Comparison of ENCODE assay signal across 17 cellular contexts in genomic region chr14:89603938-89604480, GRCh38.
DNase-seq lines count a peak whose midpoint lies in the region; ATAC-seq and TF ChIP-seq lines count a peak whose summit lies in the region.
"Had no signal": no experiment of that assay in that cellular context is flagged by ENCODE, and none has a peak within 500 bp of the region (broad histone marks: within the 10 kb centered on the region; RNA-seq: fewer than 3 reads in every experiment).

No MANE protein-coding gene starts in this region.

- H3K9me3 Mint-ChIP-seq in CD4-positive, alpha-beta T cell = peaks cover 5% of the 10 kb centered on the region
- peaks cover 11 to 18% (median 12%) of the 10 kb centered on the region in 5 donors for H3K9me3 Mint-ChIP-seq in CD8-positive, alpha-beta memory T cell
- peaks cover 2% of the 10 kb centered on the region for H3K9me3 Mint-ChIP-seq in central memory CD8-positive, alpha-beta T cell
- H3K9me3 Mint-ChIP-seq in neural crest cell = peaks cover 16% of the 10 kb centered on the region

- H3K4me1 Mint-ChIP-seq in CD4-positive, alpha-beta T cell (ENCODE audit: low read depth) = peaks cover 61% of the 10 kb centered on the region
- peaks cover 61 to 86% (median 72%) of the 10 kb centered on the region in 3 donors for H3K4me1 Mint-ChIP-seq in CD8-positive, alpha-beta memory T cell
- H3K4me1 Mint-ChIP-seq in central memory CD8-positive, alpha-beta T cell = peaks cover 44% of the 10 kb centered on the region
- H3K4me1 Mint-ChIP-seq in neural crest cell = no peaks in the 10 kb centered on the region

- DNase-seq in CD4-positive, alpha-beta T cell = no peak
- no peak for DNase-seq in CD8-positive, alpha-beta memory T cell
- no peak for DNase-seq in central memory CD8-positive, alpha-beta T cell (ENCODE audit: low spot score in 2 of 2)
- DNase-seq in neural crest cell (ENCODE audit: low read depth, low spot score) (no peak), NCI-H187 (lab: John Stamatoyannopoulos, UW) (no peak), tibial nerve (ENCODE audit: low spot score in 2 of 2) (no peak)
- DNase-seq: activated gamma-delta T cell; AML-193; body of pancreas; HCEC 1CT; IMR-90; left ventricle myocardium superior; NCI-H1694; posterior cingulate gyrus; stimulated activated CD4-positive, alpha-beta T cell treated with anti-CD3 and anti-CD28 coated beads, Interleukin-2, amount 100 ng/mL, for 24 hours had no signal

- intact Hi-C loops in CD4-positive, alpha-beta T cell (cut with DNase I, micrococcal nuclease) = loop anchor here in 1 of 2 experiments (2.0 kb wide), 1 partner anchor 17 kb away; no protein-coding TSS in a partner anchor

- peaks cover 2% of the 10 kb centered on the region for H3K36me3 ChIP-seq in CD8-positive, alpha-beta memory T cell (ENCODE audit: insufficient read depth, low read length)
- no peaks in the 10 kb centered on the region for H3K36me3 ChIP-seq in tibial nerve
- H3K36me3 ChIP-seq: gastroesophageal sphincter had no signal

- no peaks in the 10 kb centered on the region for H3K27me3 Mint-ChIP-seq in CD4-positive, alpha-beta T cell
- H3K27me3 Mint-ChIP-seq in CD8-positive, alpha-beta memory T cell = no peaks in the 10 kb centered on the region
- no peaks in the 10 kb centered on the region for H3K27me3 Mint-ChIP-seq in central memory CD8-positive, alpha-beta T cell
- H3K27me3 Mint-ChIP-seq in neural crest cell (ENCODE audit: low read depth) = no peaks in the 10 kb centered on the region

- no peak for TF ChIP-seq CTCF in CD4-positive, alpha-beta T cell (IDR thresholded peaks at IDR 0.05)
- TF ChIP-seq CTCF in neural crest cell (conservative IDR thresholded peaks at IDR 0.05) = no peak
- TF ChIP-seq CTCF in tibial nerve (IDR thresholded peaks at IDR 0.05) = no peak

- no peak for TF ChIP-seq POLR2A in tibial nerve (IDR thresholded peaks at IDR 0.05)

- H3K27ac ChIP-seq in CD4-positive, alpha-beta T cell (ENCODE audit: low read depth, low read length) = no peak overlapping the region
- no peak overlapping the region for H3K27ac ChIP-seq in CD8-positive, alpha-beta memory T cell (ENCODE audit: low read depth, low read length)
- no peak overlapping the region for H3K27ac ChIP-seq in tibial nerve
- H3K27ac ChIP-seq: body of pancreas, gastroesophageal sphincter had no signal

- H3K4me3 Mint-ChIP-seq in CD4-positive, alpha-beta T cell = peak overlapping the region; percentile 76
- peak overlapping the region in 6 of 7 donors; percentile 5 to 57 (median 33) for H3K4me3 Mint-ChIP-seq in CD8-positive, alpha-beta memory T cell
- peak overlapping the region; percentile 8 for H3K4me3 Mint-ChIP-seq in central memory CD8-positive, alpha-beta T cell
- H3K4me3 Mint-ChIP-seq in neural crest cell = no peak overlapping the region

- no peak for TF ChIP-seq EP300 in tibial nerve (IDR thresholded peaks at IDR 0.05)

- CTCF ChIA-PET in CD4-positive, alpha-beta T cell (lab: Charles Lee) = interaction anchor here (0.9 kb wide), 1 partner anchor 8 kb away, joined by 3 read pairs; no protein-coding TSS in a partner anchor
- CTCF ChIA-PET in CD8-positive, alpha-beta memory T cell (lab: Charles Lee) = no interaction called here

- 72 to 79% methylated on average over 10 of the region's 10 CpGs for WGBS in tibial nerve, 2 donors

- POLR2A ChIA-PET in CD4-positive, alpha-beta T cell (lab: Charles Lee) = interaction anchor here (1.0 to 1.6 kb wide), 2 partner anchors 15 to 117 kb away, joined by 3 to 8 read pairs; no protein-coding TSS in a partner anchor
- POLR2A ChIA-PET in CD8-positive, alpha-beta memory T cell (lab: Charles Lee) = no interaction called here

- H3K27ac Mint-ChIP-seq in CD4-positive, alpha-beta T cell = peak overlapping the region; percentile 74
- H3K27ac Mint-ChIP-seq in CD8-positive, alpha-beta memory T cell = peak overlapping the region in 7 of 8 donors; percentile 3 to 70 (median 56)
- peak overlapping the region; percentile 77 for H3K27ac Mint-ChIP-seq in central memory CD8-positive, alpha-beta T cell (ENCODE audit: low read depth)
- peak overlapping the region; percentile 39 for H3K27ac Mint-ChIP-seq in neural crest cell (ENCODE audit: unreplicated experiment)

- no peaks in the 10 kb centered on the region for H3K27me3 ChIP-seq in CD4-positive, alpha-beta T cell (ENCODE audit: control insufficient read depth, insufficient read depth, low read length)
- H3K27me3 ChIP-seq in CD8-positive, alpha-beta memory T cell (ENCODE audit: insufficient read depth, low read length, poor library complexity, severe bottlenecking) = no peaks in the 10 kb centered on the region
- no peaks in the 10 kb centered on the region for H3K27me3 ChIP-seq in tibial nerve
- H3K27me3 ChIP-seq: body of pancreas, gastroesophageal sphincter had no signal

- H3K4me3 ChIP-seq in CD8-positive, alpha-beta memory T cell (ENCODE audit: low read length) = no peak overlapping the region
- H3K4me3 ChIP-seq in tibial nerve = no peak overlapping the region
- H3K4me3 ChIP-seq: body of pancreas, gastroesophageal sphincter had no signal

- H3K36me3 Mint-ChIP-seq in CD4-positive, alpha-beta T cell (ENCODE audit: low read depth) = peaks cover 76% of the 10 kb centered on the region
- H3K36me3 Mint-ChIP-seq in CD8-positive, alpha-beta memory T cell = peaks cover 14 to 47% (median 25%) of the 10 kb centered on the region in 3 donors
- H3K36me3 Mint-ChIP-seq in central memory CD8-positive, alpha-beta T cell (ENCODE audit: insufficient read depth) = peaks cover 7% of the 10 kb centered on the region
- H3K36me3 Mint-ChIP-seq in neural crest cell (ENCODE audit: low read depth) = peaks cover 22% of the 10 kb centered on the region

- no peak for ATAC-seq in CD4-positive, alpha-beta T cell (ENCODE audit: poor library complexity)
- no peak for ATAC-seq in central memory CD8-positive, alpha-beta T cell (replicated peaks; ENCODE audit: extremely low read depth, poor library complexity, severe bottlenecking)
- ATAC-seq in HG02610 (IDR thresholded peaks at IDR 0.05; ENCODE audit: unreplicated experiment) = no peak
- ATAC-seq: body of pancreas, gastroesophageal sphincter, left ventricle myocardium superior had no signal

- H3K4me1 ChIP-seq in CD8-positive, alpha-beta memory T cell (ENCODE audit: insufficient read depth, low read length) = peaks cover 33% of the 10 kb centered on the region
- no peaks in the 10 kb centered on the region for H3K4me1 ChIP-seq in tibial nerve
- H3K4me1 ChIP-seq: body of pancreas, gastroesophageal sphincter had no signal

- H3K9me3 ChIP-seq in CD4-positive, alpha-beta T cell (ENCODE audit: control insufficient read depth, low read length) = peaks cover 11% of the 10 kb centered on the region
- peaks cover 4% of the 10 kb centered on the region for H3K9me3 ChIP-seq in CD8-positive, alpha-beta memory T cell (ENCODE audit: low read length)
- H3K9me3 ChIP-seq in tibial nerve = peaks cover 0 to 20% (median 6%) of the 10 kb centered on the region in 4 donors
